12 cellular contexts compared by ENCODE assay signal in the genomic region with DNA sequence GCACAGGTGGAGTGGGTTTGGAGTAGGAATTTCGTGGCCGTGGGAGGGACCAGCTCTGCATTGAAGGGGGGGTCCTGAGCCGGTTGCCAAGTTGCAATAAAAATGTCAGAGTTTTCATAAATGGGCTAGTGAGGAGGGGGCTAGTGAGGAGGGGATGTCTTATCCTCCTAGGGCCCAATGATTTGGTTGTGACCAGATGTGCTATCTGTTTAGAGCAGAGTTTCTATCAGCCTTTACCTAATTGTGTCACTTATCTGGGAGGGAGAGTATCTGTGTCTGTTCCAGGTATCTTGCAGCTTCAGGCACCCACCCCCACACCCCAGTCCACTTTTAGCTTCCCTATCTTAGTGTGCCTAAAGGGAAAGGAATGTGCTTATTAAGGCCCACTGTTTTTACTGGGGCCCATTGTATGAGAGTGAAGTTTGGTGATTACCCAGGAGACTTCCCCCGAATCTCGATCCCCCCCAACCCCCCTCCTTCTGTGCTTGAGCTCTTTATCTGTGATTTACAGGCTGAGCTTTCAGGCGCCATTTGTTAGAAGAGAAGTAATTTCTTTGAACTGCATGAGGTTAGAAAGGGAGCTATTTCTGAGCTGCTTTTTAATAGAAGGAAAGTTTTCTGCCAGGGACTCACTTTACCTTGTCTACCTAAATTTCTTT. TPM values are rescaled to one million over a fixed set of nuclear protein-coding genes. Genes with fewer than 3 reads are reported as not detected.
DNase-seq lines count a peak whose midpoint lies in the region; ATAC-seq and TF ChIP-seq lines count a peak whose summit lies in the region.
"Had no signal": no experiment of that assay in that cellular context is flagged by ENCODE, and none has a peak within 500 bp of the region (broad histone marks: within the 10 kb centered on the region; RNA-seq: fewer than 3 reads in every experiment).

No MANE protein-coding gene starts in this region.

- H3K9ac ChIP-seq in MM.1S (ENCODE audit: low read length), result peak overlapping the region; percentile 43

- in situ Hi-C loops in G401 (cut with HindIII; ENCODE audit: low sequenced_read_pairs), result no loop called here

- peak overlapping the region; percentile 84 for H3K27ac ChIP-seq in MM.1S (ENCODE audit: low read length)

- no peaks in the 10 kb centered on the region for H3K36me3 ChIP-seq in MM.1S (replicated peaks; ENCODE audit: insufficient read depth, low read length)

- H3K9me2 ChIP-seq in MM.1S (replicated peaks; ENCODE audit: insufficient read depth, low read length), result no peaks in the 10 kb centered on the region

- H3K9me3 ChIP-seq in MM.1S (replicated peaks; ENCODE audit: insufficient read depth, low read length), result no peaks in the 10 kb centered on the region

- peak overlapping the region; percentile 70; the same call in 1 of the 2 replicates for H3K4me2 ChIP-seq in MM.1S (ENCODE audit: low read depth, low read length)

- H3K9me3 Mint-ChIP-seq in natural killer cell, result no peaks in the 10 kb centered on the region

- H3K4me1 Mint-ChIP-seq in natural killer cell, result peaks cover 39 to 52% of the 10 kb centered on the region in 2 donors

- peaks cover 0 to 3% of the 10 kb centered on the region in 2 donors for H3K27me3 Mint-ChIP-seq in natural killer cell (ENCODE audit: low read depth in 2 of 2)

- H3K36me3 Mint-ChIP-seq in natural killer cell, result no peaks in the 10 kb centered on the region

- no peak overlapping the region for H2AFZ ChIP-seq in MM.1S (ENCODE audit: low read length)

- no peaks in the 10 kb centered on the region for H3K27me3 ChIP-seq in MM.1S (replicated peaks; ENCODE audit: insufficient read depth, low read length)

- intact Hi-C loops in natural killer cell (cut with micrococcal nuclease), result no loop called here

- peak overlapping the region; percentile 75 to 80 for H3K27ac Mint-ChIP-seq in natural killer cell

- H3K4me3 ChIP-seq in MM.1S (ENCODE audit: low read length), result no peak overlapping the region

- H4K20me1 ChIP-seq in MM.1S (ENCODE audit: insufficient read depth, low read length), result no peaks in the 10 kb centered on the region

- peak; percentile 71 for DNase-seq in Daoy (ENCODE audit: low read depth)
- DNase-seq in MM.1S, result peak; percentile 44
- DNase-seq in amniotic epithelial cell (ENCODE audit: low read depth), result peak; percentile 76
- no peak for DNase-seq in natural killer cell
- no peak for DNase-seq in HuH-7 (ENCODE audit: low spot score)
- no peak for DNase-seq in G401 (ENCODE audit: low spot score)
- DNase-seq in putamen (ENCODE audit: low spot score), result no peak
- DNase-seq: activated CD4-positive, alpha-beta T cell treated with anti-CD3 and anti-CD28 coated beads for 48 hours; anterior cingulate cortex; DMS53 had no signal

- H3K4me1 ChIP-seq in MM.1S (ENCODE audit: low read length), result peaks cover 89% of the 10 kb centered on the region

- no peak for ATAC-seq in natural killer cell
- no peak for ATAC-seq in GM21423 (IDR thresholded peaks at IDR 0.05; ENCODE audit: unreplicated experiment)
- ATAC-seq: Panc1 had no signal

- peaks cover 38% of the 10 kb centered on the region for H3F3A ChIP-seq in MM.1S (ENCODE audit: insufficient read depth, low read length)

- TF ChIP-seq CTCF in MM.1S (IDR thresholded peaks at IDR 0.05; ENCODE audit: low read length) (no peak), natural killer cell (IDR thresholded peaks at IDR 0.05) (no peak)

- peak overlapping the region; percentile 62 for H3K4me3 Mint-ChIP-seq in natural killer cell

- no peaks in the 10 kb centered on the region for H3K79me2 ChIP-seq in MM.1S (ENCODE audit: low read length)

RNA-seq across cellular contexts. Expression of gene PPCDC, which starts 42.6 kb away (rescaled TPM):
- total RNA-seq in Daoy (2014; rRNA removed; shearing (Covaris generic)), result 30.6 and 32.1 TPM in 2 replicates
- 10 to 100 TPM; 21.3 to 32.3 (median 27.0) TPM for total RNA-seq in natural killer cell
- 17.1 and 26.2 TPM in 2 replicates for total RNA-seq in G401 (2014; rRNA removed; shearing (Covaris generic))

Comparison
In these comparisons a context has a peak if more than half of its experiments do, and no peak if none do; other contexts are left out.
1. DNase-seq: peak in Daoy (single experiment), MM.1S (single experiment) and amniotic epithelial cell (single experiment); none in natural killer cell (single experiment), HuH-7 (single experiment), G401 (single experiment) and putamen (single experiment).